In the genomic region with DNA sequence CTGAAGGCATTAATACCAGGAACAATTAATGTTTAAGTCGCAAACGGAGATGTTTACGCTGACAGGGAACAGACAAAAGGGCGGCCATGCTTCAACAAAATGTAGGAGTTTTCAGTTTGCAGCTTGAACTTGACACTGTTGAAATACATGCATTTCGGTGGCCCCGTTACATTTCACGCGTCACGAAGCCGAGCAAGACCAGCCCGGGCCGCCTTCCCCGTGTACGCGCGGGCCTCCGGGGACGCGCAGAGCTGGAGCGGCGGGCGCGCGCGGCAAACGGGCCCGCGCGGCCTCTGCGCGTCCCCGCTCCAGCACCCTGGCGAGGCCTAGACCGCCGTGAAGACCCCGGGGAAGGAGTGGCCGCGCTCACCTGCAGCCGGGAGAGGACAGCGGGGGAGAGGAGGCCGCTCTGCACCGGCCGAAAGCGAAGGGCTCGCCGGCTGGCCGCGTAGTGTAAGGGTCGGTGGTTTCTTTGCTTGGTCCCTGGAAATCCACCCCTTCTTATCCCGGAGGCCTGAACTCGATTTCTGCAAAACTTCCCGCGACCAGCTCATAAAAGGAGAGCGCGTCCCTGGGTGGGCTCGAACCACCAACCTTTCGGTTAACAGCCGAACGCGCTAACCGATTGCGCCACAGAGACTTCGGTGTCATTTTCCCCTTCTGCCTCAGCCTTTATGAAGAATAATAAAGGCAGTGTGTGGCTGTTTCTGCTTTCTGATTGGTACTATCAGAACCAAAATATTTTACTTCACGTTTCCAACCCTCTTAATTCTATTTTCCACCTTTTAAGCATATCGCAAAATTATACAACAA, we compare ENCODE assay signal across 1 cellular context.
A peak's percentile ranks its signal among the peaks of the same experiment; 100 is the strongest.
TF ChIP-seq lines count a peak whose summit lies in the region.

No MANE protein-coding gene starts in this region.

TF ChIP-seq in K562, 482 proteins besides CTCF, POLR2A, EP300 and RAD21 (continued from another document and continues in another):
- TF ChIP-seq STAT6 (CRISPR knock-in tag; IDR thresholded peaks at IDR 0.05) (0 out of 2 replicates have a peak, but pooled peaks have one; percentile 89), MYNN (IDR thresholded peaks at IDR 0.05) (no peak), MYNN (CRISPR knock-in tag; IDR thresholded peaks at IDR 0.05) (no peak), NBN (IDR thresholded peaks at IDR 0.05; ENCODE audit: low read depth) (peak; percentile 92), BCL6 (CRISPR knock-in tag; IDR thresholded peaks at IDR 0.05) (no peak), DPF2 (IDR thresholded peaks at IDR 0.05) (no peak), THAP7 (CRISPR knock-in tag; IDR thresholded peaks at IDR 0.05) (0 out of 2 replicates have a peak, but pooled peaks have one; percentile 8), TRIM28 (IDR thresholded peaks at IDR 0.05) (peak; percentile 27; the same call in 1 of the 2 replicates), GTF2F1 (IDR thresholded peaks at IDR 0.05; ENCODE audit: low read depth, low read length) (no peak), HMGN3 (IDR thresholded peaks at IDR 0.05; ENCODE audit: borderline replicate concordance, extremely low read depth, insufficient read length, low read depth, low read length) (peak; percentile 77), ZNF586 (CRISPR knock-in tag; conservative IDR thresholded peaks at IDR 0.05) (no peak), MCM5 (IDR thresholded peaks at IDR 0.05; ENCODE audit: low read depth) (no peak), HSF4 (CRISPR knock-in tag; IDR thresholded peaks at IDR 0.05; ENCODE audit: borderline replicate concordance) (0 out of 2 replicates have a peak, but pooled peaks have one; percentile 14), TAF1 (IDR thresholded peaks at IDR 0.05; ENCODE audit: control insufficient read depth, extremely low read depth, insufficient read depth, low read length, severe bottlenecking) (peak; percentile 70), LEF1 (IDR thresholded peaks at IDR 0.05) (0 out of 2 replicates have a peak, but pooled peaks have one; percentile 13), L3MBTL2 (IDR thresholded peaks at IDR 0.05) (peak; percentile 87), ZNF609 (CRISPR knock-in tag; IDR thresholded peaks at IDR 0.05; ENCODE audit: borderline replicate concordance) (peak; percentile 85; the same call in 1 of the 2 replicates), PHF20 (IDR thresholded peaks at IDR 0.05; ENCODE audit: partially characterized antibody) (peak; percentile 82), NFXL1 (CRISPR knock-in tag; IDR thresholded peaks at IDR 0.05) (0 out of 2 replicates have a peak, but pooled peaks have one; percentile 25), JUN (IDR thresholded peaks at IDR 0.05; ENCODE audit: borderline replicate concordance, low read depth, low read length) (0 out of 2 replicates have a peak, but pooled peaks have one; percentile 36), JUN (CRISPR knock-in tag; IDR thresholded peaks at IDR 0.05; ENCODE audit: borderline replicate concordance) (no peak), TAF9B (IDR thresholded peaks at IDR 0.05; ENCODE audit: partially characterized antibody) (no peak), ERF (CRISPR knock-in tag; IDR thresholded peaks at IDR 0.05) (peak; percentile 90), ZBTB7A (IDR thresholded peaks at IDR 0.05; ENCODE audit: borderline replicate concordance, control insufficient read depth, low read depth, low read length) (peak; percentile 95), HIVEP1 (CRISPR knock-in tag; IDR thresholded peaks at IDR 0.05) (peak; percentile 63; the same call in 1 of the 2 replicates), ZFP36 (IDR thresholded peaks at IDR 0.05; ENCODE audit: low read depth, low read length, partially characterized antibody) (peak; percentile 16), E2F3 (CRISPR knock-in tag; IDR thresholded peaks at IDR 0.05) (peak; percentile 86), MAZ (CRISPR knock-in tag; conservative IDR thresholded peaks at IDR 0.05 in 1 of 2, IDR thresholded peaks at IDR 0.05 in 1 of 2) (peak; percentile 76 to 86), FOXA3 (CRISPR knock-in tag; conservative IDR thresholded peaks at IDR 0.05 in 1 of 2, IDR thresholded peaks at IDR 0.05 in 1 of 2) (0 out of 4 replicates have a peak, but pooled peaks have one; percentile 9 to 42), PHF8 (IDR thresholded peaks at IDR 0.05; ENCODE audit: borderline replicate concordance, low read length) (peak; percentile 71; the same call in 1 of the 2 replicates)
- TF ChIP-seq, protein P1, sequence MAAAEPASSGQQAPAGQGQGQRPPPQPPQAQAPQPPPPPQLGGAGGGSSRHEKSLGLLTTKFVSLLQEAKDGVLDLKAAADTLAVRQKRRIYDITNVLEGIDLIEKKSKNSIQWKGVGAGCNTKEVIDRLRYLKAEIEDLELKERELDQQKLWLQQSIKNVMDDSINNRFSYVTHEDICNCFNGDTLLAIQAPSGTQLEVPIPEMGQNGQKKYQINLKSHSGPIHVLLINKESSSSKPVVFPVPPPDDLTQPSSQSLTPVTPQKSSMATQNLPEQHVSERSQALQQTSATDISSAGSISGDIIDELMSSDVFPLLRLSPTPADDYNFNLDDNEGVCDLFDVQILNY (CRISPR knock-in tag; IDR thresholded peaks at IDR 0.05): peak; percentile 86; the same call in 1 of the 2 replicates
- TF ChIP-seq, protein P2, sequence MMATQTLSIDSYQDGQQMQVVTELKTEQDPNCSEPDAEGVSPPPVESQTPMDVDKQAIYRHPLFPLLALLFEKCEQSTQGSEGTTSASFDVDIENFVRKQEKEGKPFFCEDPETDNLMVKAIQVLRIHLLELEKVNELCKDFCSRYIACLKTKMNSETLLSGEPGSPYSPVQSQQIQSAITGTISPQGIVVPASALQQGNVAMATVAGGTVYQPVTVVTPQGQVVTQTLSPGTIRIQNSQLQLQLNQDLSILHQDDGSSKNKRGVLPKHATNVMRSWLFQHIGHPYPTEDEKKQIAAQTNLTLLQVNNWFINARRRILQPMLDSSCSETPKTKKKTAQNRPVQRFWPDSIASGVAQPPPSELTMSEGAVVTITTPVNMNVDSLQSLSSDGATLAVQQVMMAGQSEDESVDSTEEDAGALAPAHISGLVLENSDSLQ (IDR thresholded peaks at IDR 0.05): 0 out of 2 replicates have a peak, but pooled peaks have one; percentile 7
- TF ChIP-seq, protein P3, sequence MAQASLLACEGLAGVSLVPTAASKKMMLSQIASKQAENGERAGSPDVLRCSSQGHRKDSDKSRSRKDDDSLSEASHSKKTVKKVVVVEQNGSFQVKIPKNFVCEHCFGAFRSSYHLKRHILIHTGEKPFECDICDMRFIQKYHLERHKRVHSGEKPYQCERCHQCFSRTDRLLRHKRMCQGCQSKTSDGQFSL (CRISPR knock-in tag; IDR thresholded peaks at IDR 0.05): no peak
- TF ChIP-seq, protein P3 (tag; IDR thresholded peaks at IDR 0.05): peak in 1 of 2 experiments; percentile 13; a peak in 2 of 4 replicates
- TF ChIP-seq, protein P4, sequence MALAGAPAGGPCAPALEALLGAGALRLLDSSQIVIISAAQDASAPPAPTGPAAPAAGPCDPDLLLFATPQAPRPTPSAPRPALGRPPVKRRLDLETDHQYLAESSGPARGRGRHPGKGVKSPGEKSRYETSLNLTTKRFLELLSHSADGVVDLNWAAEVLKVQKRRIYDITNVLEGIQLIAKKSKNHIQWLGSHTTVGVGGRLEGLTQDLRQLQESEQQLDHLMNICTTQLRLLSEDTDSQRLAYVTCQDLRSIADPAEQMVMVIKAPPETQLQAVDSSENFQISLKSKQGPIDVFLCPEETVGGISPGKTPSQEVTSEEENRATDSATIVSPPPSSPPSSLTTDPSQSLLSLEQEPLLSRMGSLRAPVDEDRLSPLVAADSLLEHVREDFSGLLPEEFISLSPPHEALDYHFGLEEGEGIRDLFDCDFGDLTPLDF (CRISPR knock-in tag; IDR thresholded peaks at IDR 0.05): peak; percentile 90
- TF ChIP-seq, protein P5, sequence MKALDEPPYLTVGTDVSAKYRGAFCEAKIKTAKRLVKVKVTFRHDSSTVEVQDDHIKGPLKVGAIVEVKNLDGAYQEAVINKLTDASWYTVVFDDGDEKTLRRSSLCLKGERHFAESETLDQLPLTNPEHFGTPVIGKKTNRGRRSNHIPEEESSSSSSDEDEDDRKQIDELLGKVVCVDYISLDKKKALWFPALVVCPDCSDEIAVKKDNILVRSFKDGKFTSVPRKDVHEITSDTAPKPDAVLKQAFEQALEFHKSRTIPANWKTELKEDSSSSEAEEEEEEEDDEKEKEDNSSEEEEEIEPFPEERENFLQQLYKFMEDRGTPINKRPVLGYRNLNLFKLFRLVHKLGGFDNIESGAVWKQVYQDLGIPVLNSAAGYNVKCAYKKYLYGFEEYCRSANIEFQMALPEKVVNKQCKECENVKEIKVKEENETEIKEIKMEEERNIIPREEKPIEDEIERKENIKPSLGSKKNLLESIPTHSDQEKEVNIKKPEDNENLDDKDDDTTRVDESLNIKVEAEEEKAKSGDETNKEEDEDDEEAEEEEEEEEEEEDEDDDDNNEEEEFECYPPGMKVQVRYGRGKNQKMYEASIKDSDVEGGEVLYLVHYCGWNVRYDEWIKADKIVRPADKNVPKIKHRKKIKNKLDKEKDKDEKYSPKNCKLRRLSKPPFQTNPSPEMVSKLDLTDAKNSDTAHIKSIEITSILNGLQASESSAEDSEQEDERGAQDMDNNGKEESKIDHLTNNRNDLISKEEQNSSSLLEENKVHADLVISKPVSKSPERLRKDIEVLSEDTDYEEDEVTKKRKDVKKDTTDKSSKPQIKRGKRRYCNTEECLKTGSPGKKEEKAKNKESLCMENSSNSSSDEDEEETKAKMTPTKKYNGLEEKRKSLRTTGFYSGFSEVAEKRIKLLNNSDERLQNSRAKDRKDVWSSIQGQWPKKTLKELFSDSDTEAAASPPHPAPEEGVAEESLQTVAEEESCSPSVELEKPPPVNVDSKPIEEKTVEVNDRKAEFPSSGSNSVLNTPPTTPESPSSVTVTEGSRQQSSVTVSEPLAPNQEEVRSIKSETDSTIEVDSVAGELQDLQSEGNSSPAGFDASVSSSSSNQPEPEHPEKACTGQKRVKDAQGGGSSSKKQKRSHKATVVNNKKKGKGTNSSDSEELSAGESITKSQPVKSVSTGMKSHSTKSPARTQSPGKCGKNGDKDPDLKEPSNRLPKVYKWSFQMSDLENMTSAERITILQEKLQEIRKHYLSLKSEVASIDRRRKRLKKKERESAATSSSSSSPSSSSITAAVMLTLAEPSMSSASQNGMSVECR (CRISPR knock-in tag; IDR thresholded peaks at IDR 0.05): peak; percentile 22; the same call in 1 of the 2 replicates
